15 cellular contexts compared by ENCODE assay signal in genomic region chr3:188084751-188085595, GRCh38.
"Had no signal": no experiment of that assay in that cellular context is flagged by ENCODE, and none has a peak within 500 bp of the region (broad histone marks: within the 10 kb centered on the region; RNA-seq: fewer than 3 reads in every experiment).

No MANE protein-coding gene starts in this region.

- H3K4me3 ChIP-seq: esophagus muscularis mucosa, left ventricle myocardium inferior, skin epidermis, tibial artery, vagina had no signal

- H3K27ac Mint-ChIP-seq: activated CD4-positive, alpha-beta memory T cell treated with anti-CD3 and anti-CD28 coated beads for 36 hours; activated naive CD8-positive, alpha-beta T cell; brain; dendritic cell treated with granulocyte-macrophage colony-stimulating factor and Interleukin-4, amounts not matched to agents 40 ng/mL and 50 ng/mL, for 4 days had no signal

- H3K27me3 Mint-ChIP-seq: activated CD4-positive, alpha-beta memory T cell treated with anti-CD3 and anti-CD28 coated beads for 36 hours; activated naive CD8-positive, alpha-beta T cell had no signal

- H3K79me2 ChIP-seq: parathyroid adenoma had no signal

- ATAC-seq: activated T-cell treated with anti-CD3 and anti-CD28 coated beads, Interleukin-2, amount 50 U/mL, for 4 hours had no signal

- H3K9me3 ChIP-seq: esophagus muscularis mucosa, tibial artery, vagina had no signal

- DNase-seq: activated CD4-positive, alpha-beta memory T cell treated with anti-CD3 and anti-CD28 coated beads for 36 hours; activated effector memory CD4-positive, alpha-beta T cell treated with anti-CD3 and anti-CD28 coated beads, Interleukin-2, amount 50 U/mL, for 16 hours; activated T-cell treated with anti-CD3 and anti-CD28 coated beads, Interleukin-2, amount 50 U/mL, for 4 hours; amygdala; head of caudate nucleus; left ventricle myocardium inferior; mesenchymal stem cell; tibial artery had no signal

- H3K27ac ChIP-seq: esophagus muscularis mucosa, left ventricle myocardium inferior, parathyroid adenoma, skin epidermis, tibial artery, vagina had no signal

- H3K4me1 ChIP-seq: parathyroid adenoma, tibial artery, vagina had no signal

- H3K36me3 Mint-ChIP-seq: activated CD4-positive, alpha-beta memory T cell treated with anti-CD3 and anti-CD28 coated beads for 36 hours; activated naive CD8-positive, alpha-beta T cell; brain had no signal

- H2AFZ ChIP-seq: parathyroid adenoma had no signal

- H3K27me3 ChIP-seq: esophagus muscularis mucosa, tibial artery, vagina had no signal

- H3K4me3 Mint-ChIP-seq: activated CD4-positive, alpha-beta memory T cell treated with anti-CD3 and anti-CD28 coated beads for 36 hours; activated naive CD8-positive, alpha-beta T cell; activated T-cell treated with anti-CD3 and anti-CD28 coated beads, Interleukin-2, amount 50 U/mL, for 4 hours; brain; dendritic cell treated with granulocyte-macrophage colony-stimulating factor and Interleukin-4, amounts not matched to agents 40 ng/mL and 50 ng/mL, for 4 days had no signal

- H3K36me3 ChIP-seq: esophagus muscularis mucosa, left ventricle myocardium inferior, tibial artery, vagina had no signal

- H3K9ac ChIP-seq: parathyroid adenoma had no signal
